In the genomic region with DNA sequence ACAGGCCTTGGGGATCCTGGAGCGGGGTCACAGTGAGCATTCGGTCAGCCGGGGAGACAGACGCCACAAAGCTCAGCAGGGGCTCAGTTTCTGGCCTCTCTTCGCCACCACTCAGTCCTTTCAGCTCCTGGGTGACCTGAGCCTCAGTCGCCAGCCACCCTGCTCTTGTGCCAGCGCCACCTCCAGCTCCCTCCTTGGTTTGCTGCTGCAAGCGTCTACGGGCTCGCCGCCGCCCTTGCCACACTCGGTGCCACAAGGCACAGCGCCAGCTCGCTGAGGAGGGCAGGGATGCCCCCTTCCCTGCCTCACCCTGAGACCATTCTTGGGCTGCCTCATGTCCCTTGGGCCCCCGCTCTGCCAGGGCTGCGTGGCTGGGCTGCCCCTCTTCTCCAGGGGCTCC, we compare ENCODE assay signal across 8 cellular contexts. TPM values are rescaled to one million over a fixed set of nuclear protein-coding genes. Genes with fewer than 3 reads are reported as not detected.
DNase-seq lines count a peak whose midpoint lies in the region; ATAC-seq, FAIRE-seq and TF ChIP-seq lines count a peak whose summit lies in the region.

No MANE protein-coding gene starts in this region.

- no peak for TF ChIP-seq RAD21 in K562 (CRISPR knock-in tag; conservative IDR thresholded peaks at IDR 0.05 in 1 of 2, IDR thresholded peaks at IDR 0.05 in 1 of 2)

- H3K9me3 ChIP-seq in K562 (replicated peaks; ENCODE audit: control insufficient read depth, insufficient read depth, low read depth, low read length) = no peaks in the 10 kb centered on the region
- H3K9me3 ChIP-seq in right lobe of liver = no peaks in the 10 kb centered on the region

- POLR2A ChIA-PET in K562 (lab: Yijun Ruan, JAX) = interaction anchor here (0.6 to 3.8 kb wide), 17 partner anchors 9 to 216 kb away, joined by 3 to 34 read pairs (median 4); partner anchors contain the start of genes C11orf98, CSKMT and TUT1

- in situ Hi-C loops in K562 (cut with MboI) = no loop called here

- 86% methylated on average over 17 of the region's 17 CpGs for WGBS in K562 (ENCODE audit: insufficient coverage, low coverage, missing lambda C conversion rate)
- 45% methylated on average over 8 of the region's 17 CpGs for WGBS in right lobe of liver (ENCODE audit: insufficient coverage, low coverage, low lambda C conversion rate, missing lambda C conversion rate)
- WGBS in urinary bladder = 41% methylated on average over 17 of the region's 17 CpGs

- intact Hi-C loops in K562 (cut with micrococcal nuclease) = no loop called here
- intact Hi-C loops in right lobe of liver (cut with DNase I) = no loop called here

- H3K4me3 Mint-ChIP-seq in activated naive CD4-positive, alpha-beta T cell treated with anti-CD3 and anti-CD28 coated beads, Interleukin-2, amount 10 ng/mL, durations not matched to agents 7 days and 5 days = peak overlapping the region; percentile 86

- H3K9ac ChIP-seq in K562 (ENCODE audit: insufficient read depth in 1 of 2, low read depth in 2 of 2, low read length in 2 of 2) = peak overlapping the region; percentile 93 to 98

- H3K27ac ChIP-seq in K562 (ENCODE audit: extremely low read depth, low read depth, low read length) (peak overlapping the region; percentile 84; the same call in 2 of the 3 replicates), right lobe of liver (peak overlapping the region; percentile 96 to 100 (median 99)), urinary bladder (ENCODE audit: low read depth) (peak overlapping the region; percentile 24)

- H3K4me1 Mint-ChIP-seq in activated naive CD4-positive, alpha-beta T cell treated with anti-CD3 and anti-CD28 coated beads, Interleukin-2, amount 10 ng/mL, durations not matched to agents 7 days and 5 days = peaks cover 49% of the 10 kb centered on the region

- no peaks in the 10 kb centered on the region for H3K9me1 ChIP-seq in K562 (ENCODE audit: control insufficient read depth, insufficient read depth, low read length)

- no peak overlapping the region for H3K27ac Mint-ChIP-seq in activated naive CD4-positive, alpha-beta T cell treated with anti-CD3 and anti-CD28 coated beads, Interleukin-2, amount 10 ng/mL, durations not matched to agents 7 days and 5 days

- H3K4me1 ChIP-seq in K562 (replicated peaks in 1 of 2; ENCODE audit: control insufficient read depth in 2 of 2, insufficient read depth in 2 of 2, low read length in 2 of 2) (peaks cover 22 to 37% of the 10 kb centered on the region in 2 experiments; a peak in 4 of 5 replicates), right lobe of liver (peaks cover 0 to 21% (median 0%) of the 10 kb centered on the region in 4 donors), urinary bladder (ENCODE audit: insufficient read depth) (no peaks in the 10 kb centered on the region)

- H4K20me1 ChIP-seq in K562 (replicated peaks; ENCODE audit: control insufficient read depth, insufficient read depth, low read length) = peaks cover 3% of the 10 kb centered on the region

- peak overlapping the region; percentile 96 for H3K4me3 ChIP-seq in K562
- H3K4me3 ChIP-seq in right lobe of liver = peak overlapping the region; percentile 59 to 74 (median 63)
- no peak overlapping the region for H3K4me3 ChIP-seq in urinary bladder (ENCODE audit: low read depth, low read length)

- CTCF ChIA-PET in activated naive CD4-positive, alpha-beta T cell treated with anti-CD3 and anti-CD28 coated beads, Interleukin-2, amount 10 ng/mL, durations not matched to agents 7 days and 5 days (lab: Charles Lee) = interaction anchor here (1.2 to 1.9 kb wide), 3 partner anchors 17 to 106 kb away, joined by 3 to 9 read pairs (median 4); partner anchors contain the start of gene TUT1
- CTCF ChIA-PET in K562 (lab: Yijun Ruan, JAX; ENCODE audit: low intra/inter-chr PET ratio) = no interaction called here

- FAIRE-seq in K562 (lab: Jason Lieb, UNC) (no peak), HTR-8/SVneo (lab: Jason Lieb, UNC) (no peak)

- no peak for TF ChIP-seq EP300 in K562 (IDR thresholded peaks at IDR 0.05; ENCODE audit: low read length)

- H2AFZ ChIP-seq in K562 (ENCODE audit: low read depth, low read length) = no peak overlapping the region

- H3K27me3 Mint-ChIP-seq in activated naive CD4-positive, alpha-beta T cell treated with anti-CD3 and anti-CD28 coated beads, Interleukin-2, amount 10 ng/mL, durations not matched to agents 7 days and 5 days = no peaks in the 10 kb centered on the region

- ATAC-seq in K562 = no peak
- no peak for ATAC-seq in right lobe of liver
- ATAC-seq in GM21529 (IDR thresholded peaks at IDR 0.05; ENCODE audit: unreplicated experiment) = no peak

- TF ChIP-seq POLR2A in K562 (conservative IDR thresholded peaks at IDR 0.05) (no peak), right lobe of liver (IDR thresholded peaks at IDR 0.05) (no peak)

- DNase-seq in activated naive CD4-positive, alpha-beta T cell treated with anti-CD3 and anti-CD28 coated beads, Interleukin-2, amount 10 ng/mL, durations not matched to agents 7 days and 5 days = no peak
- DNase-seq in activated naive CD4-positive, alpha-beta T cell treated with Interleukin-2 at 50 U/mL for 16 hours = no peak
- DNase-seq in K562 (ENCODE audit: extremely low read depth in 1 of 4, low spot score in 3 of 4) (no peak), right lobe of liver (peak in 2 of 3 donors; percentile 45 to 61), HTR-8/SVneo (ENCODE audit: insufficient read length, low spot score) (no peak), NAMALWA (ENCODE audit: low spot score) (no peak)

- peaks cover 52% of the 10 kb centered on the region for H3K79me2 ChIP-seq in K562 (ENCODE audit: control insufficient read depth, insufficient read depth, low read length)

- BruUV-seq in K562 (replicated peaks; lab: Mats Ljungman, UMichigan) = no TSS peak

- H3K36me3 ChIP-seq in K562 (ENCODE audit: control insufficient read depth, insufficient read depth, low read length) = peaks cover 80% of the 10 kb centered on the region
- H3K36me3 ChIP-seq in right lobe of liver = peaks cover 0 to 57% (median 20%) of the 10 kb centered on the region in 4 donors
- H3K36me3 ChIP-seq in urinary bladder (ENCODE audit: insufficient read depth) = peaks cover 2% of the 10 kb centered on the region

- peak overlapping the region; percentile 77 for H3K4me2 ChIP-seq in K562 (ENCODE audit: insufficient read depth, low read length)

- H3K9me3 Mint-ChIP-seq in activated naive CD4-positive, alpha-beta T cell treated with anti-CD3 and anti-CD28 coated beads, Interleukin-2, amount 10 ng/mL, durations not matched to agents 7 days and 5 days = no peaks in the 10 kb centered on the region

- H3K27me3 ChIP-seq in K562 (ENCODE audit: control insufficient read depth in 2 of 2, insufficient read depth in 2 of 2, low read length in 2 of 2) (no peaks in the 10 kb centered on the region), right lobe of liver (no peaks in the 10 kb centered on the region)

- TF ChIP-seq CTCF in K562 (IDR thresholded peaks at IDR 0.05 in 2 of 3, conservative IDR thresholded peaks at IDR 0.05 in 1 of 3; ENCODE audit: insufficient read depth in 2 of 3, low read depth in 1 of 3, low read length in 3 of 3) = no peak
- TF ChIP-seq CTCF in right lobe of liver (IDR thresholded peaks at IDR 0.05) = no peak

- peaks cover 51% of the 10 kb centered on the region for H3K36me3 Mint-ChIP-seq in activated naive CD4-positive, alpha-beta T cell treated with anti-CD3 and anti-CD28 coated beads, Interleukin-2, amount 10 ng/mL, durations not matched to agents 7 days and 5 days

RNA-seq across cellular contexts. Expression of gene EEF1G, which starts 1.5 kb away (rescaled TPM):
- total RNA-seq in K562 (2011; cell fraction: chromatin; rRNA removed; ENCODE audit: low replicate concordance) = 157 and 277 TPM in 2 replicates
- total RNA-seq in K562 (2011; cell fraction: nucleolus; rRNA removed) = 471 and 476 TPM in 2 replicates
- 624 and 1,167 TPM in 2 replicates for total RNA-seq in K562 (2011; cell fraction: nucleoplasm; rRNA removed)
- total RNA-seq in K562 (2014; rRNA removed) (2,058 and 2,269 TPM in 2 replicates), K562 (2014; rRNA removed; fragmentation: Illumina TruSeq; extraction: Trizol) (1,872 and 2,117 TPM in 2 replicates), K562 (2015; rRNA removed; fragmentation: Illumina TruSeq; extraction: Trizol) (2,017 and 2,035 TPM in 2 replicates), K562 (2021) (1,822 and 1,912 TPM in 2 replicates), right lobe of liver (100 to 1,000 TPM; 442 to 450 (median 449) TPM), urinary bladder (863 TPM)
- polyA plus RNA-seq in K562 (2011; rRNA removed) (2,098 and 2,266 TPM in 2 replicates), K562 (2014; fragmentation: Illumina TruSeq; extraction: Trizol) (1,982 and 2,349 TPM in 2 replicates), K562 (2014; fragmentation: Nextera tagmentation; extraction: Ambion mirVana) (1,000 to 10,000 TPM in 1 of 2 experiments, 100 to 1,000 TPM in 1; 985 to 1,460 TPM), K562 (2014; rRNA removed) (1,633 and 1,674 TPM in 2 replicates), urinary bladder (1,468 TPM)
- 2,402 and 2,852 TPM in 2 replicates for polyA plus RNA-seq in K562 (2011; cell fraction: cytosol; rRNA removed)
- polyA plus RNA-seq in K562 (2011; cell fraction: nucleus; rRNA removed) = 1,113 and 1,374 TPM in 2 replicates
- polyA plus RNA-seq in K562 (2012) = 1,964 and 2,831 TPM in 2 replicates
- polyA minus RNA-seq in K562 (2011; rRNA and poly(A)+ RNA removed) = 1,497 and 1,545 TPM in 2 replicates
- 1,399 and 1,500 TPM in 2 replicates for polyA minus RNA-seq in K562 (2011; cell fraction: cytosol; rRNA and poly(A)+ RNA removed)
- 145 and 316 TPM in 2 replicates for polyA minus RNA-seq in K562 (2011; cell fraction: nucleus; rRNA and poly(A)+ RNA removed)

RNA-seq across cellular contexts. Expression of gene TUT1, which starts 16.2 kb away (rescaled TPM):
- total RNA-seq in K562 (2011; cell fraction: chromatin; rRNA removed; ENCODE audit: low replicate concordance) = 47.7 and 72.1 TPM in 2 replicates
- 38.0 and 41.8 TPM in 2 replicates for total RNA-seq in K562 (2011; cell fraction: nucleolus; rRNA removed)
- total RNA-seq in K562 (2011; cell fraction: nucleoplasm; rRNA removed) = 30.8 and 37.0 TPM in 2 replicates
- total RNA-seq in K562 (2014; rRNA removed) (18.5 and 20.9 TPM in 2 replicates), K562 (2014; rRNA removed; fragmentation: Illumina TruSeq; extraction: Trizol) (7.2 and 9.6 TPM in 2 replicates), K562 (2015; rRNA removed; fragmentation: Illumina TruSeq; extraction: Trizol) (11.5 and 12.4 TPM in 2 replicates), K562 (2021) (38.9 and 44.3 TPM in 2 replicates), right lobe of liver (10 to 100 TPM; 12.3 to 34.2 (median 21.1) TPM), urinary bladder (5.1 TPM)
- polyA plus RNA-seq in K562 (2011; rRNA removed) (15.7 and 31.2 TPM in 2 replicates), K562 (2014; fragmentation: Illumina TruSeq; extraction: Trizol) (22.8 and 26.7 TPM in 2 replicates), K562 (2014; fragmentation: Nextera tagmentation; extraction: Ambion mirVana) (1 to 10 TPM in 1 of 2 experiments, under 1 TPM in 1; 0.66 to 1.5 TPM), K562 (2014; rRNA removed) (24.3 and 28.2 TPM in 2 replicates), urinary bladder (14.3 TPM)
- polyA plus RNA-seq in K562 (2011; cell fraction: cytosol; rRNA removed) = 12.9 and 21.9 TPM in 2 replicates
- polyA plus RNA-seq in K562 (2011; cell fraction: nucleus; rRNA removed) = 57.1 and 64.8 TPM in 2 replicates
- 25.7 and 28.0 TPM in 2 replicates for polyA plus RNA-seq in K562 (2012)
- polyA minus RNA-seq in K562 (2011; rRNA and poly(A)+ RNA removed) = 12.0 and 15.6 TPM in 2 replicates
- 8.6 and 12.8 TPM in 2 replicates for polyA minus RNA-seq in K562 (2011; cell fraction: cytosol; rRNA and poly(A)+ RNA removed)
- 10.0 and 15.2 TPM in 2 replicates for polyA minus RNA-seq in K562 (2011; cell fraction: nucleus; rRNA and poly(A)+ RNA removed)

RNA-seq across cellular contexts. Expression of gene MTA2, which starts 26.5 kb away (rescaled TPM):
- total RNA-seq in K562 (2011; cell fraction: chromatin; rRNA removed; ENCODE audit: low replicate concordance) = 245 and 284 TPM in 2 replicates
- total RNA-seq in K562 (2011; cell fraction: nucleolus; rRNA removed) = 124 TPM in 2 replicates
- total RNA-seq in K562 (2011; cell fraction: nucleoplasm; rRNA removed) = 132 and 142 TPM in 2 replicates
- total RNA-seq in K562 (2014; rRNA removed) = 185 and 203 TPM in 2 replicates
- 161 and 172 TPM in 2 replicates for total RNA-seq in K562 (2014; rRNA removed; fragmentation: Illumina TruSeq; extraction: Trizol)
- 195 and 217 TPM in 2 replicates for total RNA-seq in K562 (2015; rRNA removed; fragmentation: Illumina TruSeq; extraction: Trizol)
- total RNA-seq in K562 (2021) = 176 and 203 TPM in 2 replicates
- polyA plus RNA-seq in K562 (2011; rRNA removed) = 36.0 and 48.6 TPM in 2 replicates
- polyA plus RNA-seq in K562 (2011; cell fraction: cytosol; rRNA removed) = 40.7 and 41.9 TPM in 2 replicates
- 130 and 158 TPM in 2 replicates for polyA plus RNA-seq in K562 (2011; cell fraction: nucleus; rRNA removed)
- polyA plus RNA-seq in K562 (2012) = 115 and 136 TPM in 2 replicates
- 190 and 220 TPM in 2 replicates for polyA plus RNA-seq in K562 (2014; fragmentation: Illumina TruSeq; extraction: Trizol)
- 1 to 10 TPM; 6.2 to 9.9 TPM for polyA plus RNA-seq in K562 (2014; fragmentation: Nextera tagmentation; extraction: Ambion mirVana)
- 121 and 125 TPM in 2 replicates for polyA plus RNA-seq in K562 (2014; rRNA removed)
- 61.0 and 97.7 TPM in 2 replicates for polyA minus RNA-seq in K562 (2011; rRNA and poly(A)+ RNA removed)
- polyA minus RNA-seq in K562 (2011; cell fraction: cytosol; rRNA and poly(A)+ RNA removed) = 55.1 and 63.3 TPM in 2 replicates
- 55.5 and 81.5 TPM in 2 replicates for polyA minus RNA-seq in K562 (2011; cell fraction: nucleus; rRNA and poly(A)+ RNA removed)
- 10 to 100 TPM; 20.0 to 38.0 (median 31.8) TPM for total RNA-seq in right lobe of liver
- total RNA-seq in urinary bladder = 75.2 TPM
- 52.8 TPM for polyA plus RNA-seq in urinary bladder

RNA-seq across cellular contexts. Expression of gene AHNAK, which starts 28.6 kb away (rescaled TPM):
- 39.7 and 135 TPM in 2 replicates for total RNA-seq in K562 (2011; cell fraction: chromatin; rRNA removed; ENCODE audit: low replicate concordance)
- 22.0 and 31.1 TPM in 2 replicates for total RNA-seq in K562 (2011; cell fraction: nucleolus; rRNA removed)
- total RNA-seq in K562 (2011; cell fraction: nucleoplasm; rRNA removed) = 33.6 and 34.6 TPM in 2 replicates
- total RNA-seq in K562 (2014; rRNA removed) = 66.4 and 75.0 TPM in 2 replicates
- 44.1 and 45.1 TPM in 2 replicates for total RNA-seq in K562 (2014; rRNA removed; fragmentation: Illumina TruSeq; extraction: Trizol)
- total RNA-seq in K562 (2015; rRNA removed; fragmentation: Illumina TruSeq; extraction: Trizol) = 71.3 and 71.7 TPM in 2 replicates
- total RNA-seq in K562 (2021) = 89.2 and 89.7 TPM in 2 replicates
- 17.6 and 33.5 TPM in 2 replicates for polyA plus RNA-seq in K562 (2011; rRNA removed)
- polyA plus RNA-seq in K562 (2011; cell fraction: cytosol; rRNA removed) = 5.7 and 18.0 TPM in 2 replicates
- 53.7 and 161 TPM in 2 replicates for polyA plus RNA-seq in K562 (2011; cell fraction: nucleus; rRNA removed)
- 43.6 and 58.2 TPM in 2 replicates for polyA plus RNA-seq in K562 (2012)
- polyA plus RNA-seq in K562 (2014; fragmentation: Illumina TruSeq; extraction: Trizol) = 35.3 and 45.0 TPM in 2 replicates
- polyA plus RNA-seq in K562 (2014; fragmentation: Nextera tagmentation; extraction: Ambion mirVana) = 1 to 10 TPM; 1.5 to 2.5 TPM
- 26.0 and 30.1 TPM in 2 replicates for polyA plus RNA-seq in K562 (2014; rRNA removed)
- polyA minus RNA-seq in K562 (2011; rRNA and poly(A)+ RNA removed) = 82.9 and 138 TPM in 2 replicates
- 55.4 and 84.5 TPM in 2 replicates for polyA minus RNA-seq in K562 (2011; cell fraction: cytosol; rRNA and poly(A)+ RNA removed)
- polyA minus RNA-seq in K562 (2011; cell fraction: nucleus; rRNA and poly(A)+ RNA removed) = 20.5 and 109 TPM in 2 replicates
- total RNA-seq in right lobe of liver = 100 to 1,000 TPM in 4 of 6 experiments, 10 to 100 TPM in 2; 91.0 to 180 (median 113) TPM
- 554 TPM for total RNA-seq in urinary bladder
- 200 TPM for polyA plus RNA-seq in urinary bladder

RNA-seq across cellular contexts. Expression of gene EML3, which starts 37.4 kb away (rescaled TPM):
- 108 and 289 TPM in 2 replicates for total RNA-seq in K562 (2011; cell fraction: chromatin; rRNA removed; ENCODE audit: low replicate concordance)
- total RNA-seq in K562 (2011; cell fraction: nucleolus; rRNA removed) = 172 and 175 TPM in 2 replicates
- total RNA-seq in K562 (2011; cell fraction: nucleoplasm; rRNA removed) = 130 TPM in 2 replicates
- total RNA-seq in K562 (2014; rRNA removed) (26.4 and 31.7 TPM in 2 replicates), K562 (2014; rRNA removed; fragmentation: Illumina TruSeq; extraction: Trizol) (12.6 and 16.7 TPM in 2 replicates), K562 (2015; rRNA removed; fragmentation: Illumina TruSeq; extraction: Trizol) (20.7 and 22.1 TPM in 2 replicates), K562 (2021) (77.3 and 90.5 TPM in 2 replicates), right lobe of liver (10 to 100 TPM; 19.1 to 36.4 (median 22.7) TPM), urinary bladder (12.9 TPM)
- polyA plus RNA-seq in K562 (2011; rRNA removed) (36.8 and 50.2 TPM in 2 replicates), K562 (2014; fragmentation: Illumina TruSeq; extraction: Trizol) (27.9 and 31.2 TPM in 2 replicates), K562 (2014; fragmentation: Nextera tagmentation; extraction: Ambion mirVana) (under 1 TPM; 0.32 to 0.59 TPM), K562 (2014; rRNA removed) (49.5 and 64.2 TPM in 2 replicates), urinary bladder (47.7 TPM)
- polyA plus RNA-seq in K562 (2011; cell fraction: cytosol; rRNA removed) = 30.9 and 49.9 TPM in 2 replicates
- 239 and 311 TPM in 2 replicates for polyA plus RNA-seq in K562 (2011; cell fraction: nucleus; rRNA removed)
- 41.6 and 58.4 TPM in 2 replicates for polyA plus RNA-seq in K562 (2012)
- 22.5 TPM in 2 replicates for polyA minus RNA-seq in K562 (2011; rRNA and poly(A)+ RNA removed)
- polyA minus RNA-seq in K562 (2011; cell fraction: cytosol; rRNA and poly(A)+ RNA removed) = 22.3 and 28.2 TPM in 2 replicates
- 38.9 and 46.8 TPM in 2 replicates for polyA minus RNA-seq in K562 (2011; cell fraction: nucleus; rRNA and poly(A)+ RNA removed)

Comparison
In these comparisons a context has a peak if more than half of its experiments do, and no peak if none do; other contexts are left out.
1. DNase-seq: peak in right lobe of liver (2 of 3); none in activated naive CD4-positive, alpha-beta T cell treated with anti-CD3 and anti-CD28 coated beads, Interleukin-2, amount 10 ng/mL, durations not matched to agents 7 days and 5 days (single experiment), activated naive CD4-positive, alpha-beta T cell treated with Interleukin-2 at 50 U/mL for 16 hours (single experiment), K562 (0 of 4), HTR-8/SVneo (single experiment) and NAMALWA (single experiment).
2. H3K27ac ChIP-seq: peak in every context shown above with its lines; median percentile 99 in right lobe of liver; 84 in K562; 24 in urinary bladder.